Comparison of ENCODE assay signal across 8 cellular contexts in the genomic region with DNA sequence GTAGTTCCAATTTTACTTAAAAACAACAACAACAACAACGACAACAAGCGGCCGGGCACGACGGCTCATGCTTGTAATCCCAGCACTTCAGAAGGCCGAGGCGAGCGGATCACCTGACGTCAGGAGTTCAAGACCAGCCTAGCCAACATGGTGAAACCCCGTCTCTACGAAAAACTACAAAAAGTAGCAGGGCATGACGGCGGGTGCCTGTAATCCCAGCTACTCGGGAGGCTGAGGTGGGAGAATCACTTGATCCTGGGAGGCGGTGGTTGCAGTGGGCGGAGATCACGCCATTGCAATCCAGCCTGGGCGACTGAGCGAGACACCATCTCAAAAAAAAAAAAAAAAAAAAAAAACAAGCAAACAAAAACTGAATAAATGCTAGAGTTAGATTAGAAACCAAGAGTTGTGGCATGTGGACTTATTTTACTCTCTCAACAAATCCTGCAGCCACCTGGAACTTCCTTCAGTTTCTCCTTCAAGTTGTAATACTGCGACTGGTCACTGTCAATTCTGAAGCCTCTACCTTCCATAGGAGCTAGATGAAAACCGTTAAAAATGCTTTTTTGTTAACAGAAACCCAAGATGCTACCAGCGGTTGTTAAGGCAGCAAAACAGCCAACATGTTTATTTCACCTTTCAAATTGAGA. TPM values are rescaled to one million over a fixed set of nuclear protein-coding genes. Genes with fewer than 3 reads are reported as not detected.
DNase-seq lines count a peak whose midpoint lies in the region; ATAC-seq, FAIRE-seq and TF ChIP-seq lines count a peak whose summit lies in the region.

No MANE protein-coding gene starts in this region.

- ATAC-seq in naive thymus-derived CD8-positive, alpha-beta T cell: no peak
- ATAC-seq in HG03439 (IDR thresholded peaks at IDR 0.05; ENCODE audit: unreplicated experiment) (no peak), GM21360 (IDR thresholded peaks at IDR 0.05; ENCODE audit: unreplicated experiment) (no peak)

- H3K4me3 ChIP-seq in GM06990 (replicated peaks; ENCODE audit: low read depth, low read length) (peak overlapping the region; percentile 92), H1 (ENCODE audit: extremely low read depth in 1 of 4, insufficient read depth in 2 of 4, low read depth in 3 of 4, low read length in 4 of 4) (peak overlapping the region; percentile 91 to 99 (median 98))

- no peak overlapping the region for H2AFZ ChIP-seq in H1 (ENCODE audit: low read length)

- peak overlapping the region; percentile 93 to 99 (median 98) for H3K4me3 Mint-ChIP-seq in naive thymus-derived CD8-positive, alpha-beta T cell

- peak overlapping the region; percentile 10 for H4K5ac ChIP-seq in H1 (ENCODE audit: insufficient read length, low read depth, low read length)

- no peak for TF ChIP-seq EP300 in H1 (IDR thresholded peaks at IDR 0.05; ENCODE audit: borderline replicate concordance in 1 of 2, low read depth in 2 of 2, low read length in 2 of 2)

- H2BK5ac ChIP-seq in H1 (ENCODE audit: low read depth, low read length): no peak overlapping the region

- peak overlapping the region in 2 of 4 experiments; percentile 22 to 83; a peak in 2 of 7 replicates for H3K9ac ChIP-seq in H1 (replicated peaks in 1 of 4; ENCODE audit: extremely low read depth in 1 of 4, low read depth in 3 of 4, low read length in 3 of 4)

- H3K4me2 ChIP-seq in H1 (ENCODE audit: insufficient read depth in 1 of 2, low read depth in 2 of 2, low read length in 2 of 2): peak overlapping the region; percentile 75 to 77

- no peak overlapping the region for H2BK15ac ChIP-seq in H1 (ENCODE audit: low read length)

- H3K4ac ChIP-seq in H1 (replicated peaks; ENCODE audit: insufficient read length, low read depth, low read length): no peak overlapping the region

- no peak for DNase-seq in GM06990 (ENCODE audit: extremely low read depth, insufficient read length)
- peak; percentile 31 for DNase-seq in NCI-H69 (lab: John Stamatoyannopoulos, UW)
- DNase-seq in H1 (ENCODE audit: low read depth in 1 of 2, low spot score in 2 of 2): no peak
- DNase-seq in naive thymus-derived CD8-positive, alpha-beta T cell: peak in 1 of 10 donors; percentile 2
- DNase-seq in iPS-NIHi7 (ENCODE audit: extremely low spot score): no peak
- no peak for DNase-seq in NCI-H146 treated with DMSO at 0.1 percent for 48 hours (lab: John Stamatoyannopoulos, UW; ENCODE audit: unreplicated experiment)

- H3K79me2 ChIP-seq in H1 (ENCODE audit: control insufficient read depth in 1 of 2, insufficient read depth in 2 of 2, low read length in 2 of 2): peaks cover 22 to 58% of the 10 kb centered on the region in 2 experiments

- peaks cover 0 to 32% (median 8%) of the 10 kb centered on the region in 3 donors for H3K36me3 Mint-ChIP-seq in naive thymus-derived CD8-positive, alpha-beta T cell

- no peak overlapping the region for H3K14ac ChIP-seq in H1 (ENCODE audit: insufficient read length)

- TF ChIP-seq RAD21 in H1 (IDR thresholded peaks at IDR 0.05 in 1 of 2, conservative IDR thresholded peaks at IDR 0.05 in 1 of 2; ENCODE audit: low read depth in 2 of 2, low read length in 2 of 2): no peak

- no peaks in the 10 kb centered on the region for H3K9me3 ChIP-seq in H1 (ENCODE audit: insufficient read depth in 2 of 2, low read depth in 1 of 2, low read length in 1 of 2)

- no peak for TF ChIP-seq POLR2A in H1 (IDR thresholded peaks at IDR 0.05; ENCODE audit: control extremely low read depth in 1 of 2, low read depth in 2 of 2, low read length in 2 of 2)

- no peak overlapping the region for H2BK20ac ChIP-seq in H1 (ENCODE audit: low read length)

- H3K27me3 ChIP-seq in GM06990 (replicated peaks; ENCODE audit: control insufficient read depth, insufficient read depth, low read length) (no peaks in the 10 kb centered on the region), H1 (replicated peaks in 1 of 4; ENCODE audit: control insufficient read depth in 3 of 4, extremely low read depth in 1 of 4, insufficient read depth in 3 of 4, low read length in 3 of 4) (no peaks in the 10 kb centered on the region)

- no peak for TF ChIP-seq CTCF in GM06990 (IDR thresholded peaks at IDR 0.05; ENCODE audit: insufficient read depth, low read length, poor library complexity, severe bottlenecking)
- no peak for TF ChIP-seq CTCF in H1 (IDR thresholded peaks at IDR 0.05; ENCODE audit: control extremely low read depth in 1 of 3, insufficient read depth in 1 of 3, low read depth in 1 of 3, low read length in 3 of 3)

- WGBS in H1 (ENCODE audit: extremely low coverage in 1 of 2, insufficient coverage in 1 of 2, insufficient read length in 1 of 2, insufficient replicate concordance in 2 of 2, low coverage in 1 of 2, low lambda C conversion rate in 2 of 2, missing lambda C conversion rate in 1 of 2), 2 experiments: 73% methylated on average over 22 of the region's 22 CpGs; no CpG with 5 or more reads in 1 of the 2 experiments

- no peaks in the 10 kb centered on the region for H3K79me1 ChIP-seq in H1 (ENCODE audit: low read depth, low read length)

- H3K18ac ChIP-seq in H1 (ENCODE audit: extremely low read depth, low read length): no peak overlapping the region

- no peak overlapping the region for H4K91ac ChIP-seq in H1 (replicated peaks; ENCODE audit: insufficient read length, low read length)

- no peak overlapping the region for H2AK5ac ChIP-seq in H1 (ENCODE audit: low read depth, low read length)

- H4K8ac ChIP-seq in H1 (ENCODE audit: extremely low read depth, insufficient read depth, low read length): no peak overlapping the region

- H3K4me1 Mint-ChIP-seq in naive thymus-derived CD8-positive, alpha-beta T cell: peaks cover 10 to 49% (median 29%) of the 10 kb centered on the region in 4 donors

- no peaks in the 10 kb centered on the region for H3K27me3 Mint-ChIP-seq in naive thymus-derived CD8-positive, alpha-beta T cell

- peaks cover 10% of the 10 kb centered on the region for H3K23me2 ChIP-seq in H1 (ENCODE audit: low read depth, low read length)

- no peak overlapping the region for H3K27ac ChIP-seq in H1 (ENCODE audit: low read depth, low read length)

- H3K4me1 ChIP-seq in H1 (replicated peaks in 1 of 4; ENCODE audit: control insufficient read depth in 3 of 4, insufficient read depth in 4 of 4, low read length in 3 of 4): peaks cover 0 to 3% (median 2%) of the 10 kb centered on the region in 4 experiments; a peak in 6 of 7 replicates

- H3K23ac ChIP-seq in H1 (ENCODE audit: insufficient read length): no peak overlapping the region

- H2BK12ac ChIP-seq in H1 (ENCODE audit: low read depth, low read length): no peak overlapping the region

- no peaks in the 10 kb centered on the region for H3K9me3 Mint-ChIP-seq in naive thymus-derived CD8-positive, alpha-beta T cell

- H3K36me3 ChIP-seq in GM06990 (ENCODE audit: control insufficient read depth, insufficient read depth, low read length): peaks cover 5% of the 10 kb centered on the region
- H3K36me3 ChIP-seq in H1 (ENCODE audit: control insufficient read depth in 2 of 4, insufficient read depth in 4 of 4, low read length in 3 of 4): peaks cover 3 to 31% (median 16%) of the 10 kb centered on the region in 4 experiments

- peak overlapping the region; percentile 94 to 99 (median 99) for H3K27ac Mint-ChIP-seq in naive thymus-derived CD8-positive, alpha-beta T cell

- CTCF ChIA-PET in H1 (lab: Charles Lee; ENCODE audit: partially characterized antibody): interaction anchor here (1.3 to 2.3 kb wide), 2 partner anchors 23 to 184 kb away, joined by 3 to 8 read pairs; no protein-coding TSS in a partner anchor

- peaks cover 1 to 3% of the 10 kb centered on the region in 2 experiments for H4K20me1 ChIP-seq in H1 (replicated peaks in 1 of 2; ENCODE audit: control insufficient read depth in 1 of 2, insufficient read depth in 2 of 2, low read length in 2 of 2)

- POLR2A ChIA-PET in H1 (lab: Charles Lee; ENCODE audit: partially characterized antibody): interaction anchor here (0.7 to 2.1 kb wide), 3 partner anchors 11 to 77 kb away, joined by 3 to 9 read pairs (median 3); a partner anchor contains a TSS
- POLR2A ChIA-PET in naive thymus-derived CD8-positive, alpha-beta T cell (lab: Charles Lee): interaction anchor here (0.6 to 1.2 kb wide), 8 partner anchors 12 to 229 kb away, joined by 3 to 5 read pairs (median 3); a partner anchor contains a TSS

- H3K56ac ChIP-seq in H1 (replicated peaks; ENCODE audit: insufficient read length, low read depth, low read length): no peak overlapping the region

- no peak overlapping the region for H2BK120ac ChIP-seq in H1 (replicated peaks; ENCODE audit: low read depth, low read length)

- FAIRE-seq in H1 (lab: Jason Lieb, UNC): no peak

RNA-seq across cellular contexts. Expression of gene ATP5F1A, which starts 1.3 kb away (rescaled TPM):
- 669 and 685 TPM in 2 replicates for total RNA-seq in H1 (2021; fragmentation: NEBNext Ultra II Directional; extraction: Animal tissue kit (Norgen Biotek cat#: 25700))
- polyA plus RNA-seq in H1 (2011; rRNA removed): 796 and 970 TPM in 2 replicates
- 1,314 TPM for polyA plus RNA-seq in H1 (2011; cell fraction: cytosol; rRNA removed)
- 497 TPM for polyA plus RNA-seq in H1 (2011; cell fraction: nucleus; rRNA removed)
- polyA plus RNA-seq in H1 (2012, experiment 1 of 2): 617 to 814 TPM (median 732 TPM) in 4 replicates
- 128 TPM for polyA plus RNA-seq in H1 (2012, experiment 2 of 2)
- polyA plus RNA-seq in H1 (2013, experiment 1 of 2): 353 TPM
- polyA plus RNA-seq in H1 (2013, experiment 2 of 2): 337 TPM
- polyA minus RNA-seq in H1 (2011; rRNA and poly(A)+ RNA removed): 1,058 and 1,152 TPM in 2 replicates
- polyA minus RNA-seq in H1 (2011; cell fraction: cytosol; rRNA and poly(A)+ RNA removed): 466 TPM
- 236 TPM for polyA minus RNA-seq in H1 (2011; cell fraction: nucleus; rRNA and poly(A)+ RNA removed)
- total RNA-seq in naive thymus-derived CD8-positive, alpha-beta T cell: 100 to 1,000 TPM; 277 to 284 TPM
- polyA plus RNA-seq in naive thymus-derived CD8-positive, alpha-beta T cell: 100 to 1,000 TPM; 496 to 502 (median 498) TPM

RNA-seq across cellular contexts. Expression of gene HAUS1, which starts 7.4 kb away (rescaled TPM):
- total RNA-seq in H1 (2021; fragmentation: NEBNext Ultra II Directional; extraction: Animal tissue kit (Norgen Biotek cat#: 25700)): 91.7 and 104 TPM in 2 replicates
- polyA plus RNA-seq in H1 (2011; rRNA removed): 44.2 and 104 TPM in 2 replicates
- 108 TPM for polyA plus RNA-seq in H1 (2011; cell fraction: cytosol; rRNA removed)
- 24.2 TPM for polyA plus RNA-seq in H1 (2011; cell fraction: nucleus; rRNA removed)
- 78.7 to 123 TPM (median 96.1 TPM) in 4 replicates for polyA plus RNA-seq in H1 (2012, experiment 1 of 2)
- polyA plus RNA-seq in H1 (2012, experiment 2 of 2): 25.4 TPM
- polyA plus RNA-seq in H1 (2013, experiment 1 of 2): 116 TPM
- 124 TPM for polyA plus RNA-seq in H1 (2013, experiment 2 of 2)
- 31.3 and 34.1 TPM in 2 replicates for polyA minus RNA-seq in H1 (2011; rRNA and poly(A)+ RNA removed)
- polyA minus RNA-seq in H1 (2011; cell fraction: cytosol; rRNA and poly(A)+ RNA removed): 36.3 TPM
- polyA minus RNA-seq in H1 (2011; cell fraction: nucleus; rRNA and poly(A)+ RNA removed): 21.8 TPM
- total RNA-seq in naive thymus-derived CD8-positive, alpha-beta T cell: 10 to 100 TPM; 19.8 to 20.7 TPM
- polyA plus RNA-seq in naive thymus-derived CD8-positive, alpha-beta T cell: 10 to 100 TPM; 35.1 to 48.4 (median 46.0) TPM

RNA-seq across cellular contexts. Expression of gene PSTPIP2, which starts 24.7 kb away (rescaled TPM):
- 2.4 and 2.7 TPM in 2 replicates for total RNA-seq in H1 (2021; fragmentation: NEBNext Ultra II Directional; extraction: Animal tissue kit (Norgen Biotek cat#: 25700))
- polyA plus RNA-seq in H1 (2011; rRNA removed): 0.93 and 1.8 TPM in 2 replicates
- 1.6 TPM for polyA plus RNA-seq in H1 (2011; cell fraction: cytosol; rRNA removed)
- polyA plus RNA-seq in H1 (2011; cell fraction: nucleus; rRNA removed): 1.2 TPM
- 1.1 to 2.5 TPM (median 1.3 TPM) in 4 replicates for polyA plus RNA-seq in H1 (2012, experiment 1 of 2)
- 0.22 TPM for polyA plus RNA-seq in H1 (2012, experiment 2 of 2)
- polyA plus RNA-seq in H1 (2013, experiment 1 of 2): 2.6 TPM
- 2.6 TPM for polyA plus RNA-seq in H1 (2013, experiment 2 of 2)
- 1.1 and 1.3 TPM in 2 replicates for polyA minus RNA-seq in H1 (2011; rRNA and poly(A)+ RNA removed)
- polyA minus RNA-seq in H1 (2011; cell fraction: cytosol; rRNA and poly(A)+ RNA removed): 3.2 TPM
- 2.3 TPM for polyA minus RNA-seq in H1 (2011; cell fraction: nucleus; rRNA and poly(A)+ RNA removed)
- total RNA-seq in naive thymus-derived CD8-positive, alpha-beta T cell: 1 to 10 TPM; 6.6 to 8.7 TPM
- polyA plus RNA-seq in naive thymus-derived CD8-positive, alpha-beta T cell: 10 to 100 TPM; 10.9 to 17.2 (median 15.1) TPM
